ENCODE assay signal across 8 cellular contexts in the genomic region with DNA sequence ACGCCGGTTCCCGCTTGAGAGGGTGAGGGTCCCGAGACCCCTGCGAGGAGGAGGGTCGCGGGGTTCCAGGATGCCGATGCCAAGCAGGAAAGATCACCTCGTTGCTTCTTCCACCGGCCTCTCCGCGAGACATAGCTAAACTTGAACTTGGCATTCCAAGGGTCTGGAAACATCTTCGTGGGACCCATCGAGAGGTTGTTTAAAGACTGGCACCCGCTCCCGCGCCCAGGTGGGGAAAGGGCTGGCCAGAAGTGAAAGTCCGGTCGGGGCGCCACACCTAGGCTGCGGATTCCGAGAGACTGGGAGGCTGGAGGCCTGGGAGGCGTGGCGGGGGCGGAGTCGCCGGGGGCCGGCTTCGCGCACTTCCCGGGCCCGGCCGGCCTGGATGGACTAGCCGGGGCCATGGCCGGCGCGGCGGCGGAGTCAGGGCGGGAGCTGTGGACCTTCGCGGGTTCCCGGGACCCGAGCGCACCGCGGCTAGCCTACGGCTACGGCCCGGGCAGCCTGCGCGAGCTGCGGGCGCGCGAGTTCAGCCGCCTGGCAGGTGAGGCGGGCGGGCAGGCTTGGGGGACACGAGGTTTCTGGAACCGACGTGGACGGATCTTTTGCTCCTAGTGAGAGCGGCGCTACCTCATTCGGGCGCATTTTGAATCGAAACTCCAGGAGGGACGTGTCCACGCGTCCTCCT. TPM values are rescaled to one million over a fixed set of nuclear protein-coding genes. Genes with fewer than 3 reads are reported as not detected.
DNase-seq lines count a peak whose midpoint lies in the region; ATAC-seq and TF ChIP-seq lines count a peak whose summit lies in the region.

A gene with protein sequence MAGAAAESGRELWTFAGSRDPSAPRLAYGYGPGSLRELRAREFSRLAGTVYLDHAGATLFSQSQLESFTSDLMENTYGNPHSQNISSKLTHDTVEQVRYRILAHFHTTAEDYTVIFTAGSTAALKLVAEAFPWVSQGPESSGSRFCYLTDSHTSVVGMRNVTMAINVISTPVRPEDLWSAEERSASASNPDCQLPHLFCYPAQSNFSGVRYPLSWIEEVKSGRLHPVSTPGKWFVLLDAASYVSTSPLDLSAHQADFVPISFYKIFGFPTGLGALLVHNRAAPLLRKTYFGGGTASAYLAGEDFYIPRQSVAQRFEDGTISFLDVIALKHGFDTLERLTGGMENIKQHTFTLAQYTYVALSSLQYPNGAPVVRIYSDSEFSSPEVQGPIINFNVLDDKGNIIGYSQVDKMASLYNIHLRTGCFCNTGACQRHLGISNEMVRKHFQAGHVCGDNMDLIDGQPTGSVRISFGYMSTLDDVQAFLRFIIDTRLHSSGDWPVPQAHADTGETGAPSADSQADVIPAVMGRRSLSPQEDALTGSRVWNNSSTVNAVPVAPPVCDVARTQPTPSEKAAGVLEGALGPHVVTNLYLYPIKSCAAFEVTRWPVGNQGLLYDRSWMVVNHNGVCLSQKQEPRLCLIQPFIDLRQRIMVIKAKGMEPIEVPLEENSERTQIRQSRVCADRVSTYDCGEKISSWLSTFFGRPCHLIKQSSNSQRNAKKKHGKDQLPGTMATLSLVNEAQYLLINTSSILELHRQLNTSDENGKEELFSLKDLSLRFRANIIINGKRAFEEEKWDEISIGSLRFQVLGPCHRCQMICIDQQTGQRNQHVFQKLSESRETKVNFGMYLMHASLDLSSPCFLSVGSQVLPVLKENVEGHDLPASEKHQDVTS (plus strand): TSS at position 360 of the 688 bp plus-strand sequence. CDS start 43 bp downstream, at position 403.

- DNase-seq in RWPE1 (ENCODE audit: low spot score): peak; percentile 68
- peak; percentile 87 for DNase-seq in adipocyte (ENCODE audit: low read depth)
- peak; percentile 82 for DNase-seq in left cardiac atrium
- DNase-seq in prostate gland (ENCODE audit: low spot score): peak; percentile 72
- no peak for DNase-seq in putamen (ENCODE audit: low spot score)

- H3K36me3 ChIP-seq in ACC112 (ENCODE audit: insufficient read depth, low read length) (no peaks in the 10 kb centered on the region), adipocyte (ENCODE audit: control insufficient read depth, insufficient read depth, low read length, severe bottlenecking) (no peaks in the 10 kb centered on the region), prostate gland (no peaks in the 10 kb centered on the region)

- H3K4me3 ChIP-seq in ACC112 (ENCODE audit: low read depth, low read length) (peak within 1 kb of the TSS; percentile 99), adipocyte (ENCODE audit: low read length) (peak within 1 kb of the TSS; percentile 87), prostate gland (peak within 1 kb of the TSS; percentile 64)

- peak within 1 kb of the TSS; percentile 86 for H3K9ac ChIP-seq in adipocyte (ENCODE audit: low read length)

- CTCF ChIA-PET in RWPE1 (lab: Yijun Ruan, JAX): interaction anchor here (0.6 kb wide), 2 partner anchors 8 to 20 kb away, joined by 3 read pairs; no protein-coding TSS in a partner anchor

- H3K4me1 ChIP-seq in ACC112 (ENCODE audit: control insufficient read depth, insufficient read depth, low read length, unreplicated experiment) (peaks cover 8% of the 10 kb centered on the region), adipocyte (ENCODE audit: control insufficient read depth, insufficient read depth, low read length) (peaks cover 14% of the 10 kb centered on the region), prostate gland (replicated peaks) (no peaks in the 10 kb centered on the region)

- no peaks in the 10 kb centered on the region for H3K9me3 ChIP-seq in adipocyte (ENCODE audit: control insufficient read depth, low read length)
- no peaks in the 10 kb centered on the region for H3K9me3 ChIP-seq in prostate gland

- peak within 1 kb of the TSS; percentile 100 for H2AFZ ChIP-seq in ACC112 (ENCODE audit: low read length, unreplicated experiment)

- H3K27ac ChIP-seq in ACC112 (ENCODE audit: low read depth, low read length) (peak within 1 kb of the TSS; percentile 36; the same call in 1 of the 2 replicates), RWPE1 (peak within 1 kb of the TSS; percentile 93), prostate gland (peak within 1 kb of the TSS; percentile 59 to 60)

- POLR2A ChIA-PET in RWPE1 (lab: Yijun Ruan, JAX; ENCODE audit: low non-redundant PET): no interaction called here

- H3K27me3 ChIP-seq in ACC112 (ENCODE audit: insufficient read depth, low read length) (no peaks in the 10 kb centered on the region), adipocyte (replicated peaks; ENCODE audit: control insufficient read depth, insufficient read depth, low read length) (peaks cover 3% of the 10 kb centered on the region), prostate gland (replicated peaks; ENCODE audit: insufficient read depth) (no peaks in the 10 kb centered on the region)

- H3K79me2 ChIP-seq in ACC112 (ENCODE audit: control insufficient read depth, insufficient read depth, low read length, unreplicated experiment): peaks cover 5% of the 10 kb centered on the region

- peak; percentile 69 for TF ChIP-seq POLR2A in prostate gland (IDR thresholded peaks at IDR 0.05)

- TF ChIP-seq CTCF in RWPE1 (conservative IDR thresholded peaks at IDR 0.05; ENCODE audit: low read depth): no peak
- no peak for TF ChIP-seq CTCF in prostate gland (IDR thresholded peaks at IDR 0.05)

- WGBS in prostate gland: 0% methylated on average over 44 of the region's 71 CpGs

- ATAC-seq in GM18868 (IDR thresholded peaks at IDR 0.05; ENCODE audit: unreplicated experiment) (peak; percentile 76), HG03097 (IDR thresholded peaks at IDR 0.05; ENCODE audit: low FRiP score, unreplicated experiment) (peak; percentile 83), left cardiac atrium (peak; percentile 95 to 98)

- intact Hi-C loops in left cardiac atrium (cut with DNase I) (loop anchor here in 1 of 2 donors (5.0 kb wide), 1 partner anchor 105 kb away; no protein-coding TSS in a partner anchor), prostate gland (cut with DNase I) (loop anchor here (5.0 to 10.0 kb wide), 2 partner anchors 60 to 488 kb away; a partner anchor contains a TSS)

RNA-seq across cellular contexts. Expression of the gene that starts here (rescaled TPM):
- total RNA-seq in left cardiac atrium (1 to 10 TPM in 1 of 2 donors, under 1 TPM in 1; 0.97 to 1.4 TPM), prostate gland (1 to 10 TPM; 2.5 to 3.9 TPM)

Comparison
In these comparisons a context has a peak if more than half of its experiments do, and no peak if none do; other contexts are left out.
1. H3K27ac ChIP-seq: peak in every context shown above with its lines; median percentile 93 in RWPE1; 60 in prostate gland; 36 in ACC112.